22 cellular contexts compared by ENCODE assay signal in genomic region chr1:29450591-29450990, GRCh38.
DNase-seq lines count a peak whose midpoint lies in the region; TF ChIP-seq lines count a peak whose summit lies in the region.
"Had no signal": no experiment of that assay in that cellular context is flagged by ENCODE, and none has a peak within 500 bp of the region (broad histone marks: within the 10 kb centered on the region; RNA-seq: fewer than 3 reads in every experiment).

No MANE protein-coding gene starts in this region.

- BruUV-seq in Caco-2 (replicated peaks; lab: Mats Ljungman, UMichigan): no TSS peak

- CTCF ChIA-PET in GM10248 (lab: Yijun Ruan, JAX) (no interaction called here), Caco-2 (lab: Charles Lee) (no interaction called here)

- no peak overlapping the region for H3K4me3 Mint-ChIP-seq in Caco-2 (ENCODE audit: unreplicated experiment)
- H3K4me3 Mint-ChIP-seq: CD4-positive, CD25-positive, alpha-beta regulatory T cell; H9; T-helper 1 cell treated with Interleukin-12 subunit alpha and Interleukin-12 subunit beta and Interleukin-4 antibody, amounts not matched to agents 30 μg/mL and 1 μg/mL, for 36 hours had no signal

- H3K27me3 Mint-ChIP-seq in Caco-2 (ENCODE audit: insufficient read depth, unreplicated experiment): peaks cover 2% of the 10 kb centered on the region
- H3K27me3 Mint-ChIP-seq: CD4-positive, CD25-positive, alpha-beta regulatory T cell had no signal

- no peaks in the 10 kb centered on the region for H3K9me3 Mint-ChIP-seq in Caco-2 (ENCODE audit: unreplicated experiment)
- H3K9me3 Mint-ChIP-seq: CD4-positive, CD25-positive, alpha-beta regulatory T cell; H9; T-helper 1 cell treated with Interleukin-12 subunit alpha and Interleukin-12 subunit beta and Interleukin-4 antibody, amounts not matched to agents 30 μg/mL and 1 μg/mL, for 36 hours had no signal

- peak; percentile 12 for DNase-seq in DMS53 (lab: John Stamatoyannopoulos, UW)
- DNase-seq in DMS53 treated with DMSO at 0.1 percent for 48 hours (lab: John Stamatoyannopoulos, UW; ENCODE audit: unreplicated experiment): no peak
- DNase-seq in NCI-H2227 treated with DMSO at 0.1 percent for 48 hours (lab: John Stamatoyannopoulos, UW): peak; percentile 76
- peak; percentile 21 for DNase-seq in astrocyte of the hippocampus (ENCODE audit: low read depth, low spot score)
- peak; percentile 56 for DNase-seq in spleen
- DNase-seq in GM10248 (ENCODE audit: extremely low spot score): no peak
- no peak for DNase-seq in NCI-H526 (lab: John Stamatoyannopoulos, UW)
- DNase-seq in Caco-2: no peak
- DNase-seq: BE2C; Calu3; CD4-positive, CD25-positive, alpha-beta regulatory T cell; H9; NCI-H1436; NCI-H1930; NCI-H774; PC-3; SJCRH30 had no signal

- no peak overlapping the region for H3K27ac ChIP-seq in spleen
- H3K27ac ChIP-seq: 22Rv1, HL-60, KMS-11, RWPE1, SJCRH30 had no signal

- no peak for TF ChIP-seq POLR2A in spleen (IDR thresholded peaks at IDR 0.05)

- H3K4me1 ChIP-seq in spleen (no peaks in the 10 kb centered on the region), Caco-2 (no peaks in the 10 kb centered on the region)
- H3K4me1 ChIP-seq: BE2C, SJCRH30 had no signal

- POLR2A ChIA-PET in GM10248 (lab: Yijun Ruan, JAX) (no interaction called here), Caco-2 (lab: Charles Lee) (no interaction called here)

- no peaks in the 10 kb centered on the region for H3K4me1 Mint-ChIP-seq in Caco-2 (ENCODE audit: low read depth, unreplicated experiment)
- H3K4me1 Mint-ChIP-seq: CD4-positive, CD25-positive, alpha-beta regulatory T cell had no signal

- H3K36me3 ChIP-seq in spleen (no peaks in the 10 kb centered on the region), Caco-2 (ENCODE audit: control insufficient read depth, insufficient read depth, low read length) (no peaks in the 10 kb centered on the region)
- H3K36me3 ChIP-seq: BE2C, SJCRH30 had no signal

- H3K27ac Mint-ChIP-seq in Caco-2 (ENCODE audit: unreplicated experiment): no peak overlapping the region
- H3K27ac Mint-ChIP-seq: CD4-positive, CD25-positive, alpha-beta regulatory T cell; T-helper 1 cell treated with Interleukin-12 subunit alpha and Interleukin-12 subunit beta and Interleukin-4 antibody, amounts not matched to agents 30 μg/mL and 1 μg/mL, for 36 hours had no signal

- H3K27me3 ChIP-seq in spleen (replicated peaks in 1 of 7): peaks cover 0 to 39% (median 0%) of the 10 kb centered on the region in 7 donors
- H3K27me3 ChIP-seq in Caco-2 (replicated peaks; ENCODE audit: control insufficient read depth, insufficient read depth, low read length): no peaks in the 10 kb centered on the region
- H3K27me3 ChIP-seq: BE2C had no signal

- no peak overlapping the region for H3K4me3 ChIP-seq in spleen
- H3K4me3 ChIP-seq in Caco-2 (ENCODE audit: low read depth, low read length): no peak overlapping the region
- H3K4me3 ChIP-seq: SJCRH30 had no signal

- no peaks in the 10 kb centered on the region for H3K9me3 ChIP-seq in spleen
- H3K9me3 ChIP-seq in Caco-2: no peaks in the 10 kb centered on the region
- H3K9me3 ChIP-seq: BE2C, SJCRH30 had no signal

- WGBS in spleen, 5 donors: 70 to 85% (median 80%) methylated on average over 10 of the region's 10 CpGs

- TF ChIP-seq CTCF in spleen (IDR thresholded peaks at IDR 0.05 in 8 of 11, conservative IDR thresholded peaks at IDR 0.05 in 3 of 11): no peak
- no peak for TF ChIP-seq CTCF in GM10248 (IDR thresholded peaks at IDR 0.05; ENCODE audit: control extremely low read depth, extremely low read depth, low read depth, missing control alignments)
- no peak for TF ChIP-seq CTCF in Caco-2 (IDR thresholded peaks at IDR 0.05; ENCODE audit: insufficient read depth in 1 of 2, low read depth in 1 of 2, low read length in 1 of 2, severe bottlenecking in 1 of 2, unreplicated experiment in 1 of 2)

- H3K36me3 Mint-ChIP-seq in Caco-2 (ENCODE audit: insufficient read depth, unreplicated experiment): no peaks in the 10 kb centered on the region
- H3K36me3 Mint-ChIP-seq: CD4-positive, CD25-positive, alpha-beta regulatory T cell had no signal

- intact Hi-C loops in spleen (cut with DNase I; ENCODE audit: low total_unique reads): no loop called here
- intact Hi-C loops in Caco-2 (cut with micrococcal nuclease; ENCODE audit: unreplicated experiment): no loop called here

Comparison
In these comparisons a context has a peak if more than half of its experiments do, and no peak if none do; other contexts are left out.
1. DNase-seq: peak in DMS53 (single experiment), NCI-H2227 treated with DMSO at 0.1 percent for 48 hours (single experiment), astrocyte of the hippocampus (single experiment) and spleen (single experiment); none in DMS53 treated with DMSO at 0.1 percent for 48 hours (single experiment), GM10248 (single experiment), NCI-H526 (0 of 2) and Caco-2 (0 of 2).